ENCODE assay signal across 10 cellular contexts in genomic region chr1:31666290-31666963, GRCh38. TPM values are rescaled to one million over a fixed set of nuclear protein-coding genes. Genes with fewer than 3 reads are reported as not detected.
DNase-seq lines count a peak whose midpoint lies in the region; ATAC-seq and TF ChIP-seq lines count a peak whose summit lies in the region.
"Had no signal": no experiment of that assay in that cellular context is flagged by ENCODE, and none has a peak within 500 bp of the region (broad histone marks: within the 10 kb centered on the region; RNA-seq: fewer than 3 reads in every experiment).

No MANE protein-coding gene starts in this region.

- DNase-seq in H7 (peak; percentile 59), SHP77 treated with DMSO at 0.1 percent for 48 hours (lab: John Stamatoyannopoulos, UW) (peak; percentile 70), foreskin keratinocyte (peak; percentile 63 to 91), sigmoid colon (no peak), gastrocnemius medialis (no peak), GM13977 (ENCODE audit: low spot score) (no peak), SKM-1 treated with dmso at 0.1 percent for 144 hours (lab: John Stamatoyannopoulos, UW; ENCODE audit: unreplicated experiment) (no peak), DMS79 (lab: John Stamatoyannopoulos, UW) (no peak)
- DNase-seq: activated CD8-positive, alpha-beta memory T cell treated with anti-CD3 and anti-CD28 coated beads, Interleukin-2, amount 50 U/mL, for 4 hours had no signal

- ATAC-seq in foreskin keratinocyte (peak; percentile 67), gastrocnemius medialis (no peak)

- H3K36me3 ChIP-seq in H7 (replicated peaks; ENCODE audit: control insufficient read depth, insufficient read depth, low read length) (no peaks in the 10 kb centered on the region), sigmoid colon (peaks cover 0 to 19% (median 5%) of the 10 kb centered on the region in 4 donors), gastrocnemius medialis (no peaks in the 10 kb centered on the region)

- WGBS in sigmoid colon, 2 donors, result 19 to 59% methylated on average over 9 of the region's 9 CpGs

- no peak for TF ChIP-seq EP300 in sigmoid colon (IDR thresholded peaks at IDR 0.05)

- no peaks in the 10 kb centered on the region for H3K9me3 ChIP-seq in sigmoid colon
- H3K9me3 ChIP-seq in gastrocnemius medialis, result no peaks in the 10 kb centered on the region
- H3K9me3 ChIP-seq: heart left ventricle had no signal

- no peak for TF ChIP-seq POLR2A in sigmoid colon (IDR thresholded peaks at IDR 0.05)
- no peak for TF ChIP-seq POLR2A in gastrocnemius medialis (IDR thresholded peaks at IDR 0.05)

- peaks cover 21% of the 10 kb centered on the region for H3K4me1 ChIP-seq in foreskin keratinocyte
- peaks cover 0 to 60% (median 49%) of the 10 kb centered on the region in 4 donors for H3K4me1 ChIP-seq in sigmoid colon
- H3K4me1 ChIP-seq in gastrocnemius medialis, result peaks cover 13 to 14% of the 10 kb centered on the region in 2 donors

- peak; percentile 33 for TF ChIP-seq CTCF in foreskin keratinocyte (conservative IDR thresholded peaks at IDR 0.05)
- no peak for TF ChIP-seq CTCF in sigmoid colon (IDR thresholded peaks at IDR 0.05)
- no peak for TF ChIP-seq CTCF in gastrocnemius medialis (IDR thresholded peaks at IDR 0.05 in 4 of 5, conservative IDR thresholded peaks at IDR 0.05 in 1 of 5)
- no peak for TF ChIP-seq CTCF in GM13977 (IDR thresholded peaks at IDR 0.05; ENCODE audit: extremely low read depth, insufficient read depth, missing control alignments)

- H3K4me3 ChIP-seq in H7 (ENCODE audit: insufficient read depth, low read depth, low read length) (no peak overlapping the region), sigmoid colon (no peak overlapping the region), gastrocnemius medialis (no peak overlapping the region)
- H3K4me3 ChIP-seq: heart left ventricle had no signal

- H3K27me3 ChIP-seq in H7 (ENCODE audit: control insufficient read depth, insufficient read depth, low read length) (no peaks in the 10 kb centered on the region), foreskin keratinocyte (no peaks in the 10 kb centered on the region), sigmoid colon (no peaks in the 10 kb centered on the region), gastrocnemius medialis (no peaks in the 10 kb centered on the region)

- peak overlapping the region; percentile 99 for H3K27ac ChIP-seq in foreskin keratinocyte
- H3K27ac ChIP-seq in sigmoid colon, result peak overlapping the region; percentile 14 to 70 (median 60)
- H3K27ac ChIP-seq in gastrocnemius medialis, result no peak overlapping the region

- in situ Hi-C loops in gastrocnemius medialis (cut with MboI; ENCODE audit: low sequenced_read_pairs in 4 of 4), result loop anchor here (5.0 to 25.0 kb wide), 4 partner anchors 48 to 296 kb away; no protein-coding TSS in a partner anchor
- in situ Hi-C loops in GM13977 (cut with MboI; ENCODE audit: low pct_unique_long_range_greater_than_20kb, low sequenced_read_pairs, unreplicated experiment), result loop anchor here (10.0 to 25.0 kb wide), 5 partner anchors 48 to 746 kb away; partner anchors contain the start of gene TMEM39B

- intact Hi-C loops in sigmoid colon (cut with DNase I) (loop anchor here (1.0 to 10.0 kb wide), 2 partner anchors 38 to 298 kb away; partner anchors contain the start of gene COL16A1), gastrocnemius medialis (cut with DNase I; ENCODE audit: low total_unique reads) (no loop called here)

RNA-seq across cellular contexts. Expression of gene PEF1, which starts 21.8 kb away (rescaled TPM):
- 95.7 and 129 TPM in 2 replicates for total RNA-seq in H7 (2014; rRNA removed; shearing (Covaris generic))
- total RNA-seq in foreskin keratinocyte (94.3 and 95.7 TPM in 2 replicates), sigmoid colon (10 to 100 TPM; 52.9 to 87.4 (median 65.7) TPM), gastrocnemius medialis (10 to 100 TPM; 29.5 to 53.1 (median 42.7) TPM)
- polyA plus RNA-seq in foreskin keratinocyte (105 and 106 TPM in 2 replicates), sigmoid colon (10 to 100 TPM; 56.5 to 74.2 (median 66.4) TPM)

RNA-seq across cellular contexts. Expression of gene COL16A1, which starts 37.4 kb away (rescaled TPM):
- 10.3 and 13.8 TPM in 2 replicates for total RNA-seq in H7 (2014; rRNA removed; shearing (Covaris generic))
- 125 and 133 TPM in 2 replicates for total RNA-seq in foreskin keratinocyte
- polyA plus RNA-seq in foreskin keratinocyte, result 74.3 and 80.3 TPM in 2 replicates
- 100 to 1,000 TPM in 2 of 4 donors, 10 to 100 TPM in 2; 43.1 to 271 (median 98.8) TPM for total RNA-seq in sigmoid colon
- 10 to 100 TPM in 1 of 3 donors, 1 to 10 TPM in 2; 4.6 to 23.4 (median 4.8) TPM for polyA plus RNA-seq in sigmoid colon
- 10 to 100 TPM in 1 of 4 donors, 1 to 10 TPM in 3; 4.3 to 11.4 (median 5.3) TPM for total RNA-seq in gastrocnemius medialis

RNA-seq across cellular contexts. Expression of gene HCRTR1, which starts 48.9 kb away (rescaled TPM):
- total RNA-seq in H7 (2014; rRNA removed; shearing (Covaris generic)), result not detected in 2 replicates
- total RNA-seq in foreskin keratinocyte (not detected in 2 replicates), sigmoid colon (not detected), gastrocnemius medialis (under 1 TPM in 1 of 4 donors, not detected in 3; 0.59 TPM)
- polyA plus RNA-seq in foreskin keratinocyte (not detected in 2 replicates), sigmoid colon (under 1 TPM in 1 of 3 donors, not detected in 2; 0.03 TPM)

Comparison
In these comparisons a context has a peak if more than half of its experiments do, and no peak if none do; other contexts are left out.
1. DNase-seq: peak in H7 (single experiment), SHP77 treated with DMSO at 0.1 percent for 48 hours (single experiment) and foreskin keratinocyte (2 of 2); none in sigmoid colon (single experiment), gastrocnemius medialis (0 of 2), GM13977 (single experiment), SKM-1 treated with dmso at 0.1 percent for 144 hours (single experiment) and DMS79 (single experiment).
2. H3K27ac ChIP-seq: peak in foreskin keratinocyte (single experiment) and sigmoid colon (4 of 4); none in gastrocnemius medialis (0 of 4).